20 cellular contexts compared by ENCODE assay signal in genomic region chr5:9409413-9410089, GRCh38.
DNase-seq lines count a peak whose midpoint lies in the region; ATAC-seq, FAIRE-seq and TF ChIP-seq lines count a peak whose summit lies in the region.
"Had no signal": no experiment of that assay in that cellular context is flagged by ENCODE, and none has a peak within 500 bp of the region (broad histone marks: within the 10 kb centered on the region; RNA-seq: fewer than 3 reads in every experiment).

No MANE protein-coding gene starts in this region.

- no peaks in the 10 kb centered on the region for H3K36me3 Mint-ChIP-seq in progenitor cell of endocrine pancreas (ENCODE audit: insufficient read depth)

- peaks cover 5% of the 10 kb centered on the region for H3K9me3 Mint-ChIP-seq in progenitor cell of endocrine pancreas (ENCODE audit: low read depth)
- H3K9me3 Mint-ChIP-seq: HFFc6 had no signal

- no peaks in the 10 kb centered on the region for H3K27me3 ChIP-seq in endocrine pancreas (ENCODE audit: control insufficient read depth, insufficient read depth, low read length)
- H3K27me3 ChIP-seq: sigmoid colon had no signal

- no peaks in the 10 kb centered on the region for H3K9me3 ChIP-seq in endocrine pancreas (ENCODE audit: control insufficient read depth, low read length)
- H3K9me3 ChIP-seq: sigmoid colon had no signal

- no peak for FAIRE-seq in GM19239 (lab: Jason Lieb, UNC)

- no peak for TF ChIP-seq CTCF in progenitor cell of endocrine pancreas (IDR thresholded peaks at IDR 0.05; ENCODE audit: unreplicated experiment)

- peak overlapping the region; percentile 15 for H3K4me3 Mint-ChIP-seq in progenitor cell of endocrine pancreas (ENCODE audit: low read depth)
- H3K4me3 Mint-ChIP-seq: activated CD4-positive, alpha-beta T cell treated with anti-CD3 and anti-CD28 coated beads for 36 hours; HFFc6 had no signal

- H3K27me3 Mint-ChIP-seq in progenitor cell of endocrine pancreas: peaks cover 3% of the 10 kb centered on the region
- H3K27me3 Mint-ChIP-seq: activated CD4-positive, alpha-beta T cell treated with anti-CD3 and anti-CD28 coated beads for 36 hours had no signal

- peaks cover 15% of the 10 kb centered on the region for H3K4me1 Mint-ChIP-seq in progenitor cell of endocrine pancreas (ENCODE audit: low read depth)
- H3K4me1 Mint-ChIP-seq: activated CD4-positive, alpha-beta T cell treated with anti-CD3 and anti-CD28 coated beads for 36 hours had no signal

- no peaks in the 10 kb centered on the region for H3K36me3 ChIP-seq in endocrine pancreas (ENCODE audit: control insufficient read depth, insufficient read depth, low read length)
- H3K36me3 ChIP-seq: sigmoid colon had no signal

- H3K27ac Mint-ChIP-seq in progenitor cell of endocrine pancreas: peak overlapping the region; percentile 43
- H3K27ac Mint-ChIP-seq: activated CD4-positive, alpha-beta T cell treated with anti-CD3 and anti-CD28 coated beads for 36 hours; HFFc6 had no signal

- H3K4me1 ChIP-seq in endocrine pancreas (ENCODE audit: control insufficient read depth, insufficient read depth, low read length): peaks cover 25% of the 10 kb centered on the region
- H3K4me1 ChIP-seq: sigmoid colon had no signal

- peak overlapping the region; percentile 80 for H3K9ac ChIP-seq in endocrine pancreas (ENCODE audit: control insufficient read depth, insufficient read depth, low read length)
- H3K9ac ChIP-seq: KMS-11 had no signal

- DNase-seq in progenitor cell of endocrine pancreas (ENCODE audit: low spot score, unreplicated experiment) (no peak), GM19239 (ENCODE audit: insufficient read length, low spot score) (no peak), NCI-H2196 (lab: John Stamatoyannopoulos, UW; ENCODE audit: unreplicated experiment) (no peak)
- DNase-seq: activated CD4-positive, alpha-beta T cell treated with anti-CD3 and anti-CD28 coated beads for 36 hours; activated CD8-positive, alpha-beta memory T cell treated with anti-CD3 and anti-CD28 coated beads, Interleukin-2, amount 50 U/mL, for 4 hours; activated gamma-delta T cell treated with Interleukin-2 at 50 U/mL for 16 hours; amniotic stem cell; HFFc6; hypothalamus; left colon; NCI-H1092 treated with DMSO at 0.1 percent for 48 hours; NCI-H69; occipital lobe; sigmoid colon; stimulated activated CD4-positive, alpha-beta T cell treated with anti-CD3 and anti-CD28 coated beads, Interleukin-2, amount 100 ng/mL, for 24 hours had no signal

- ATAC-seq in GM18907 (IDR thresholded peaks at IDR 0.05; ENCODE audit: unreplicated experiment): peak; percentile 79
- peak; percentile 43 for ATAC-seq in HG02981 (IDR thresholded peaks at IDR 0.05; ENCODE audit: unreplicated experiment)
- no peak for ATAC-seq in GM19452 (IDR thresholded peaks at IDR 0.05; ENCODE audit: unreplicated experiment)
- ATAC-seq: activated CD4-positive, alpha-beta T cell treated with anti-CD3 and anti-CD28 coated beads for 36 hours; left colon had no signal

- H3K4me3 ChIP-seq in endocrine pancreas (ENCODE audit: control insufficient read depth, insufficient read depth, low read length): peak overlapping the region; percentile 44
- H3K4me3 ChIP-seq: sigmoid colon had no signal
